ENCODE assay signal across 9 cellular contexts in genomic region chrX:19593684-19594083, GRCh38.
DNase-seq lines count a peak whose midpoint lies in the region; ATAC-seq, FAIRE-seq and TF ChIP-seq lines count a peak whose summit lies in the region.
"Had no signal": no experiment of that assay in that cellular context is flagged by ENCODE, and none has a peak within 500 bp of the region (broad histone marks: within the 10 kb centered on the region; RNA-seq: fewer than 3 reads in every experiment).

No MANE protein-coding gene starts in this region.

- no peak for TF ChIP-seq POLR2A in GM12891 (IDR thresholded peaks at IDR 0.05; ENCODE audit: low read depth, low read length)

- H3K4me3 Mint-ChIP-seq in naive B cell: no peak overlapping the region
- H3K4me3 Mint-ChIP-seq in activated T-helper 1 cell treated with anti-CD3 and anti-CD28 coated beads, Interleukin-12 subunit alpha, Interleukin-12 subunit beta, Interleukin-2, Interleukin-4 antibody, amounts not matched to agents 30 ng/mL and 10 ng/mL and 1 ng/mL, durations not matched to agents 14 hours and 24 hours and 36 hours: no peak overlapping the region

- no peak overlapping the region for H3K27ac ChIP-seq in C4-2B
- H3K27ac ChIP-seq: neutrophil had no signal

- FAIRE-seq in GM12891 (lab: Jason Lieb, UNC): peak; percentile 87

- no peaks in the 10 kb centered on the region for H3K27me3 Mint-ChIP-seq in naive B cell
- no peaks in the 10 kb centered on the region for H3K27me3 Mint-ChIP-seq in activated T-helper 1 cell treated with anti-CD3 and anti-CD28 coated beads, Interleukin-12 subunit alpha, Interleukin-12 subunit beta, Interleukin-2, Interleukin-4 antibody, amounts not matched to agents 30 ng/mL and 10 ng/mL and 1 ng/mL, durations not matched to agents 14 hours and 24 hours and 36 hours (ENCODE audit: insufficient read depth)

- peak in 1 of 2 donors; percentile 47 for ATAC-seq in naive B cell (ENCODE audit: low read depth in 2 of 2)
- no peak for ATAC-seq in GM21786 (IDR thresholded peaks at IDR 0.05; ENCODE audit: unreplicated experiment)

- peaks cover 0 to 4% of the 10 kb centered on the region in 2 donors for H3K36me3 Mint-ChIP-seq in naive B cell
- H3K36me3 Mint-ChIP-seq in activated T-helper 1 cell treated with anti-CD3 and anti-CD28 coated beads, Interleukin-12 subunit alpha, Interleukin-12 subunit beta, Interleukin-2, Interleukin-4 antibody, amounts not matched to agents 30 ng/mL and 10 ng/mL and 1 ng/mL, durations not matched to agents 14 hours and 24 hours and 36 hours (ENCODE audit: low read depth): peaks cover 20% of the 10 kb centered on the region

- H3K27ac Mint-ChIP-seq in naive B cell: peak overlapping the region in 1 of 6 donors; percentile 7
- H3K27ac Mint-ChIP-seq in activated T-helper 1 cell treated with anti-CD3 and anti-CD28 coated beads, Interleukin-12 subunit alpha, Interleukin-12 subunit beta, Interleukin-2, Interleukin-4 antibody, amounts not matched to agents 30 ng/mL and 10 ng/mL and 1 ng/mL, durations not matched to agents 14 hours and 24 hours and 36 hours: no peak overlapping the region

- peak; percentile 64 for TF ChIP-seq CTCF in C4-2B (conservative IDR thresholded peaks at IDR 0.05)

- H3K9me3 Mint-ChIP-seq in naive B cell: peaks cover 0 to 6% (median 0%) of the 10 kb centered on the region in 7 donors
- no peaks in the 10 kb centered on the region for H3K9me3 Mint-ChIP-seq in activated T-helper 1 cell treated with anti-CD3 and anti-CD28 coated beads, Interleukin-12 subunit alpha, Interleukin-12 subunit beta, Interleukin-2, Interleukin-4 antibody, amounts not matched to agents 30 ng/mL and 10 ng/mL and 1 ng/mL, durations not matched to agents 14 hours and 24 hours and 36 hours

- DNase-seq in GM12891 (ENCODE audit: insufficient read length, low spot score): peak; percentile 7
- DNase-seq in OCI-M2 (lab: John Stamatoyannopoulos, UW; ENCODE audit: unreplicated experiment): peak; percentile 6
- peak; percentile 67 for DNase-seq in dermis blood vessel endothelial cell
- peak; percentile 35 for DNase-seq in naive B cell
- no peak for DNase-seq in activated T-helper 1 cell treated with anti-CD3 and anti-CD28 coated beads, Interleukin-12 subunit alpha, Interleukin-12 subunit beta, Interleukin-2, Interleukin-4 antibody, amounts not matched to agents 30 ng/mL and 10 ng/mL and 1 ng/mL, durations not matched to agents 14 hours and 24 hours and 36 hours (ENCODE audit: low spot score)
- DNase-seq in SKM-1 treated with dmso at 0.1 percent for 144 hours (lab: John Stamatoyannopoulos, UW; ENCODE audit: unreplicated experiment): no peak

- H3K4me1 Mint-ChIP-seq in naive B cell: peaks cover 0 to 3% (median 0%) of the 10 kb centered on the region in 3 donors
- peaks cover 5% of the 10 kb centered on the region for H3K4me1 Mint-ChIP-seq in activated T-helper 1 cell treated with anti-CD3 and anti-CD28 coated beads, Interleukin-12 subunit alpha, Interleukin-12 subunit beta, Interleukin-2, Interleukin-4 antibody, amounts not matched to agents 30 ng/mL and 10 ng/mL and 1 ng/mL, durations not matched to agents 14 hours and 24 hours and 36 hours (ENCODE audit: low read depth)

- intact Hi-C loops in activated T-helper 1 cell treated with anti-CD3 and anti-CD28 coated beads, Interleukin-12 subunit alpha, Interleukin-12 subunit beta, Interleukin-2, Interleukin-4 antibody, amounts not matched to agents 30 ng/mL and 10 ng/mL and 1 ng/mL, durations not matched to agents 14 hours and 24 hours and 36 hours (cut with micrococcal nuclease): loop anchor here (1.0 to 10.0 kb wide), 5 partner anchors 34 to 401 kb away; partner anchors contain the start of gene BCLAF3

TF ChIP-seq in GM12891, 5 proteins besides CTCF, POLR2A, EP300 and RAD21:
- TF ChIP-seq TAF1 (IDR thresholded peaks at IDR 0.05; ENCODE audit: low read depth, low read length) (no peak), POLR2AphosphoS5 (IDR thresholded peaks at IDR 0.05; ENCODE audit: low read depth, low read length) (no peak), SPI1 (IDR thresholded peaks at IDR 0.05; ENCODE audit: low read depth, low read length) (no peak), PAX5 (IDR thresholded peaks at IDR 0.05; ENCODE audit: insufficient read depth, low read length, severe bottlenecking) (no peak), POU2F2 (IDR thresholded peaks at IDR 0.05; ENCODE audit: low read depth, low read length) (no peak)

Comparison
In these comparisons a context has a peak if more than half of its experiments do, and no peak if none do; other contexts are left out.
1. DNase-seq: peak in GM12891 (single experiment), OCI-M2 (single experiment), dermis blood vessel endothelial cell (single experiment) and naive B cell (single experiment); none in activated T-helper 1 cell treated with anti-CD3 and anti-CD28 coated beads, Interleukin-12 subunit alpha, Interleukin-12 subunit beta, Interleukin-2, Interleukin-4 antibody, amounts not matched to agents 30 ng/mL and 10 ng/mL and 1 ng/mL, durations not matched to agents 14 hours and 24 hours and 36 hours (single experiment) and SKM-1 treated with dmso at 0.1 percent for 144 hours (single experiment).